In genomic region chr22:24681236-24681635, GRCh38 we compare ENCODE assay signal across 30 cellular contexts.
DNase-seq lines count a peak whose midpoint lies in the region; ATAC-seq and TF ChIP-seq lines count a peak whose summit lies in the region.
"Had no signal": no experiment of that assay in that cellular context is flagged by ENCODE, and none has a peak within 500 bp of the region (broad histone marks: within the 10 kb centered on the region; RNA-seq: fewer than 3 reads in every experiment).

No MANE protein-coding gene starts in this region.

- no peak overlapping the region for H3K27ac ChIP-seq in mesenchymal stem cell (ENCODE audit: low read length, poor library complexity, severe bottlenecking)
- H3K27ac ChIP-seq: A549; BLaER1 treated with 17β-estradiol and CSF1 and Interleukin-3, amounts not matched to agents 10 nM and 100 nM; RWPE1; testis had no signal

- DNase-seq in AG09319 (ENCODE audit: extremely low read depth, low read depth) = peak; percentile 7
- peak; percentile 6 for DNase-seq in NCI-H460 (ENCODE audit: extremely low read depth, low read depth)
- DNase-seq in choroid plexus epithelial cell (ENCODE audit: low read depth) = peak; percentile 83
- DNase-seq in non-pigmented ciliary epithelial cell (ENCODE audit: low read depth) = peak; percentile 72
- no peak for DNase-seq in activated CD4-positive, alpha-beta T cell treated with anti-CD3 and anti-CD28 coated beads, Interleukin-2, amount 50 U/mL, for 48 hours
- no peak for DNase-seq in Right ventricle myocardium superior
- no peak for DNase-seq in mesenchymal stem cell
- no peak for DNase-seq in dermis blood vessel endothelial cell
- DNase-seq: activated CD4-positive, alpha-beta memory T cell treated with anti-CD3 and anti-CD28 coated beads, Interleukin-2, amount 10 ng/mL, durations not matched to agents 7 days and 5 days; activated CD4-positive, CD25-positive, alpha-beta regulatory T cell treated with anti-CD3 and anti-CD28 coated beads, Interleukin-2, amount 50 U/mL, for 72 hours; activated CD8-positive, alpha-beta memory T cell treated with anti-CD3 and anti-CD28 coated beads, Interleukin-2, amount 50 U/mL, for 48 hours; activated naive CD4-positive, alpha-beta T cell treated with anti-CD3 and anti-CD28 coated beads, Interleukin-2, amount 50 U/mL, for 16 hours; aorta; cerebellar nuclear complex; GDM1; H7; NCI-H1105; NCI-H2029 treated with DMSO at 0.1 percent for 48 hours; NCI-H2227 treated with DMSO at 0.1 percent for 48 hours; NCI-H748 treated with DMSO at 0.1 percent for 48 hours; SK-N-SH; stimulated activated CD4-positive, alpha-beta T cell treated with anti-CD3 and anti-CD28 coated beads, Interleukin-4, amount 100 ng/mL, for 4 hours; T-helper 17 cell; testis had no signal

- H3K9ac ChIP-seq in mesenchymal stem cell (ENCODE audit: low read length) = no peak overlapping the region
- H3K9ac ChIP-seq: BLaER1 treated with 17β-estradiol and CSF1 and Interleukin-3, amounts not matched to agents 10 nM and 100 nM; SK-N-SH had no signal

- no peak overlapping the region for H2BK5ac ChIP-seq in mesenchymal stem cell (ENCODE audit: low read depth, low read length, poor library complexity, severe bottlenecking)

- H2AK5ac ChIP-seq in mesenchymal stem cell (ENCODE audit: low read length, severe bottlenecking) = no peak overlapping the region

- no peaks in the 10 kb centered on the region for H3K79me1 ChIP-seq in mesenchymal stem cell (replicated peaks; ENCODE audit: low read length, poor library complexity, severe bottlenecking)

- peaks cover 3% of the 10 kb centered on the region for H3K4me1 ChIP-seq in mesenchymal stem cell (ENCODE audit: control insufficient read depth, insufficient read depth, low read depth, low read length)
- H3K4me1 ChIP-seq: testis had no signal

- H2BK120ac ChIP-seq in mesenchymal stem cell (ENCODE audit: low read depth, low read length) = no peak overlapping the region

- H2AFZ ChIP-seq in mesenchymal stem cell (ENCODE audit: low read depth, low read length) = no peak overlapping the region

- H2BK12ac ChIP-seq in mesenchymal stem cell (ENCODE audit: low read length in 2 of 2) = no peak overlapping the region

- TF ChIP-seq CTCF in AG09319 (IDR thresholded peaks at IDR 0.05; ENCODE audit: low read depth, low read length) (no peak), choroid plexus epithelial cell (conservative IDR thresholded peaks at IDR 0.05; ENCODE audit: low read depth, low read length) (no peak)

- H3K4me2 ChIP-seq in mesenchymal stem cell (ENCODE audit: low read length, poor library complexity, severe bottlenecking) = no peak overlapping the region
- H3K4me2 ChIP-seq: A549, SK-N-SH had no signal

- H3K36me3 ChIP-seq in mesenchymal stem cell (ENCODE audit: control insufficient read depth in 1 of 2, insufficient read depth in 2 of 2, low read depth in 1 of 2, low read length in 2 of 2) = no peaks in the 10 kb centered on the region
- H3K36me3 ChIP-seq: BLaER1 treated with 17β-estradiol and CSF1 and Interleukin-3, amounts not matched to agents 10 nM and 100 nM had no signal

- H3K4ac ChIP-seq in mesenchymal stem cell (ENCODE audit: low read depth in 1 of 2, low read length in 2 of 2) = no peak overlapping the region

- H3K14ac ChIP-seq in mesenchymal stem cell (ENCODE audit: low read length in 2 of 2) = no peak overlapping the region

- no peak overlapping the region for H3K18ac ChIP-seq in mesenchymal stem cell (ENCODE audit: low read depth in 1 of 2, low read length in 2 of 2)

- 67% methylated on average over 3 of the region's 3 CpGs for WGBS in mesenchymal stem cell

- no peak overlapping the region for H3K23ac ChIP-seq in mesenchymal stem cell (ENCODE audit: low read length in 2 of 2)

- H3K27me3 ChIP-seq in mesenchymal stem cell (ENCODE audit: control insufficient read depth in 1 of 2, insufficient read depth in 1 of 2, low read length in 2 of 2) = peaks cover 0 to 28% of the 10 kb centered on the region in 2 experiments
- H3K27me3 ChIP-seq: BLaER1 treated with 17β-estradiol and CSF1 and Interleukin-3, amounts not matched to agents 10 nM and 100 nM; testis had no signal

- H3K9me3 ChIP-seq in mesenchymal stem cell (ENCODE audit: control insufficient read depth, low read length) = no peaks in the 10 kb centered on the region
- H3K9me3 ChIP-seq: A549, SK-N-SH, testis had no signal

- H4K91ac ChIP-seq in mesenchymal stem cell (ENCODE audit: low read length) = no peak overlapping the region

- no peak overlapping the region for H2BK15ac ChIP-seq in mesenchymal stem cell (ENCODE audit: low read depth, poor library complexity, severe bottlenecking)

- intact Hi-C loops in Right ventricle myocardium superior (cut with DNase I) = no loop called here

- H3K4me3 ChIP-seq in choroid plexus epithelial cell (ENCODE audit: low read depth, low read length) (no peak overlapping the region), mesenchymal stem cell (ENCODE audit: insufficient read depth in 1 of 2, low read depth in 1 of 2, low read length in 2 of 2) (no peak overlapping the region)
- H3K4me3 ChIP-seq: A549; BLaER1 treated with 17β-estradiol and CSF1 and Interleukin-3, amounts not matched to agents 10 nM and 100 nM; testis had no signal

- ATAC-seq in Right ventricle myocardium superior (ENCODE audit: poor library complexity) = no peak
- ATAC-seq: A549; activated T-helper 17 cell treated with anti-CD3 and anti-CD28 coated beads, Interleukin-2, amount 50 U/mL, for 72 hours; sciatic nerve; stimulated activated memory B cell treated with anti-CD40 and anti-IgM and Interleukin-4, amounts not matched to agents 10 μg/mL and 1 μg/mL and 100 μg/mL, for 72 hours; T-helper 17 cell had no signal

- no peak overlapping the region for H4K8ac ChIP-seq in mesenchymal stem cell (ENCODE audit: low read length)

Comparison
In these comparisons a context has a peak if more than half of its experiments do, and no peak if none do; other contexts are left out.
1. DNase-seq: peak in AG09319 (single experiment), NCI-H460 (single experiment), choroid plexus epithelial cell (single experiment) and non-pigmented ciliary epithelial cell (single experiment); none in activated CD4-positive, alpha-beta T cell treated with anti-CD3 and anti-CD28 coated beads, Interleukin-2, amount 50 U/mL, for 48 hours (0 of 2), Right ventricle myocardium superior (single experiment), mesenchymal stem cell (single experiment) and dermis blood vessel endothelial cell (single experiment).